Comparison of ENCODE assay signal across 23 cellular contexts in the genomic region with DNA sequence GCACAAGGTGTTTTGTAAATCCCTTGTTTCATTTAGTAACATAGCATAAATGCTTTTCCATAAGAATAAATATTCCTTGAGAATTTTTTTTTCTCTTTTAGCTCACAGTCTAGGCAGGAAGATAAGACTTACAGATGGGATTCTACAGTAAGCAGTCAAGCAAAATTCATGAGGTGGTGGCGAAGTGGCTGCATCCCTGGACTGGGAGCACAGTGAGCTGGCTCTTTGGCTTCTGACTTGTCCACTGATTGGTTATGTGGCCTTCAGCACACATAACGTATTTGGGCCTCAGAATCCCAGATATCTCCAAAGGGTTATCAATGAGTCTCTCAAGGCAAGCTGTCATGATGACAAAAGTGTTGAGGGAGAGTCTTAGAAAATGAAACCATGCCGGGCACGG.
"Had no signal": no experiment of that assay in that cellular context is flagged by ENCODE, and none has a peak within 500 bp of the region (broad histone marks: within the 10 kb centered on the region; RNA-seq: fewer than 3 reads in every experiment).

No MANE protein-coding gene starts in this region.

- H3K36me3 Mint-ChIP-seq: activated naive CD4-positive, alpha-beta T cell treated with anti-CD3 and anti-CD28 coated beads, Interleukin-2, amount 10 ng/mL, durations not matched to agents 7 days and 5 days had no signal

- H3K4me3 Mint-ChIP-seq: activated naive CD4-positive, alpha-beta T cell treated with anti-CD3 and anti-CD28 coated beads, Interleukin-2, amount 10 ng/mL, durations not matched to agents 7 days and 5 days; activated T-cell treated with anti-CD3 and anti-CD28 coated beads, Interleukin-2, amount 50 U/mL, for 24 hours; stimulated activated naive CD8-positive, alpha-beta T cell treated with anti-CD3 and anti-CD28 coated beads, Interleukin-15, Interleukin-2, amounts not matched to agents 100 ng/mL and 50 ng/mL, for 24 hours; T-helper 17 cell had no signal

- H3K27ac ChIP-seq: ascending aorta, gastrocnemius medialis, prostate gland, vagina, VCaP had no signal

- H3K27me3 ChIP-seq: ascending aorta, tibial nerve, vagina had no signal

- ATAC-seq: esophagus mucosa, gastrocnemius medialis, left lobe of liver, right cardiac atrium, T-helper 17 cell had no signal

- H3K9me3 Mint-ChIP-seq: activated naive CD4-positive, alpha-beta T cell treated with anti-CD3 and anti-CD28 coated beads, Interleukin-2, amount 10 ng/mL, durations not matched to agents 7 days and 5 days; activated T-cell treated with anti-CD3 and anti-CD28 coated beads, Interleukin-2, amount 50 U/mL, for 24 hours; stimulated activated naive CD8-positive, alpha-beta T cell treated with anti-CD3 and anti-CD28 coated beads, Interleukin-15, Interleukin-2, amounts not matched to agents 100 ng/mL and 50 ng/mL, for 24 hours had no signal

- DNase-seq: activated CD4-positive, alpha-beta T cell treated with anti-CD3 and anti-CD28 coated beads for 1 hour; activated CD4-positive, alpha-beta T cell treated with anti-CD3 and anti-CD28 coated beads, Interleukin-2, amount 50 U/mL, for 48 hours; activated effector memory CD4-positive, alpha-beta T cell treated with Interleukin-2 at 50 U/mL for 16 hours; activated naive CD4-positive, alpha-beta T cell treated with anti-CD3 and anti-CD28 coated beads, Interleukin-2, amount 10 ng/mL, durations not matched to agents 7 days and 5 days; activated T-cell treated with anti-CD3 and anti-CD28 coated beads, Interleukin-2, amount 50 U/mL, for 24 hours; cerebellar nuclear complex; cortex of kidney; effector CD4-positive, alpha-beta T cell; gastrocnemius medialis; head of caudate nucleus; kidney; right cardiac atrium; stimulated activated CD4-positive, alpha-beta T cell treated with anti-CD3 and anti-CD28 coated beads, Interleukin-2, amount 100 ng/mL, for 24 hours; T-helper 17 cell had no signal

- H3K27ac Mint-ChIP-seq: activated naive CD4-positive, alpha-beta T cell treated with anti-CD3 and anti-CD28 coated beads, Interleukin-2, amount 10 ng/mL, durations not matched to agents 7 days and 5 days; activated T-cell treated with anti-CD3 and anti-CD28 coated beads, Interleukin-2, amount 50 U/mL, for 24 hours; stimulated activated naive CD8-positive, alpha-beta T cell treated with anti-CD3 and anti-CD28 coated beads, Interleukin-15, Interleukin-2, amounts not matched to agents 100 ng/mL and 50 ng/mL, for 24 hours had no signal

- H3K27me3 Mint-ChIP-seq: stimulated activated naive CD8-positive, alpha-beta T cell treated with anti-CD3 and anti-CD28 coated beads, Interleukin-15, Interleukin-2, amounts not matched to agents 100 ng/mL and 50 ng/mL, for 24 hours; T-helper 17 cell had no signal

- H3K4me3 ChIP-seq: ascending aorta, gastrocnemius medialis, lung, prostate gland, tibial nerve, vagina had no signal

- H3K36me3 ChIP-seq: ascending aorta, gastrocnemius medialis, prostate gland, tibial nerve, vagina had no signal

- H3K4me1 ChIP-seq: prostate gland had no signal

- H3K9me3 ChIP-seq: ascending aorta, gastrocnemius medialis, prostate gland, tibial nerve, vagina had no signal
